In genomic region chr19:17419491-17420266, GRCh38 we compare ENCODE assay signal across 1 cellular context.
TF ChIP-seq lines count a peak whose summit lies in the region.

Gene MVB12A, plus strand, starts transcription at chr19:17420047. Its CDS starts 89 bp downstream, at chr19:17420136.

TF ChIP-seq in GM12878, 131 proteins besides CTCF, POLR2A, EP300 and RAD21 (continued from another document and continues in another):
- TF ChIP-seq CUX1 (IDR thresholded peaks at IDR 0.05; ENCODE audit: insufficient replicate concordance, low read depth, low read length) (no peak), PAX5 (IDR thresholded peaks at IDR 0.05; ENCODE audit: borderline replicate concordance, low read depth, low read length) (no peak), ETV6 (conservative IDR thresholded peaks at IDR 0.05 in 1 of 2, IDR thresholded peaks at IDR 0.05 in 1 of 2; ENCODE audit: borderline replicate concordance in 1 of 2, low read depth in 1 of 2) (0 out of 4 replicates have a peak, but pooled peaks of 1 of the 2 experiments have one; percentile 29), BMI1 (IDR thresholded peaks at IDR 0.05; ENCODE audit: borderline replicate concordance) (no peak), POU2F2 (IDR thresholded peaks at IDR 0.05; ENCODE audit: borderline replicate concordance, low read depth, low read length) (peak; percentile 15; the same call in 1 of the 3 replicates), PRDM15 (CRISPR knock-in tag; IDR thresholded peaks at IDR 0.05) (no peak), IRF3 (IDR thresholded peaks at IDR 0.05) (peak; percentile 72; the same call in 1 of the 2 replicates), E4F1 (IDR thresholded peaks at IDR 0.05; ENCODE audit: borderline replicate concordance, partially characterized antibody) (peak; percentile 82), SREBF1 (IDR thresholded peaks at IDR 0.05; ENCODE audit: low read length) (no peak; the same call in 1 of the 2 replicates), TCF3 (IDR thresholded peaks at IDR 0.05; ENCODE audit: borderline replicate concordance, insufficient read depth, low read depth, low read length) (no peak), RFX5 (IDR thresholded peaks at IDR 0.05; ENCODE audit: low read depth, low read length) (peak; percentile 69; the same call in 1 of the 2 replicates), USF1 (IDR thresholded peaks at IDR 0.05; ENCODE audit: borderline replicate concordance, extremely low read length, insufficient read depth, low read depth, low read length) (no peak), MTA2 (IDR thresholded peaks at IDR 0.05; ENCODE audit: low read depth) (no peak), CREB1 (IDR thresholded peaks at IDR 0.05; ENCODE audit: low read depth) (peak; percentile 93), RBBP5 (conservative IDR thresholded peaks at IDR 0.05) (no peak), STAT3 (IDR thresholded peaks at IDR 0.05; ENCODE audit: low read depth, low read length) (no peak), NBN (IDR thresholded peaks at IDR 0.05) (peak; percentile 56; the same call in 1 of the 2 replicates), TCF12 (IDR thresholded peaks at IDR 0.05; ENCODE audit: low read depth, low read length) (no peak), BRCA1 (IDR thresholded peaks at IDR 0.05; ENCODE audit: low read depth, low read length) (no peak), CBX3 (IDR thresholded peaks at IDR 0.05; ENCODE audit: borderline replicate concordance, low read depth) (no peak), HDAC6 (IDR thresholded peaks at IDR 0.05; ENCODE audit: unreplicated experiment) (no peak), FOS (IDR thresholded peaks at IDR 0.05; ENCODE audit: borderline replicate concordance, extremely low read depth, insufficient read length) (no peak), CHD2 (IDR thresholded peaks at IDR 0.05; ENCODE audit: borderline replicate concordance, low read depth, low read length) (peak; percentile 81; the same call in 1 of the 2 replicates), MYB (IDR thresholded peaks at IDR 0.05; ENCODE audit: borderline replicate concordance, low read depth, low read length) (no peak), GABPA (IDR thresholded peaks at IDR 0.05; ENCODE audit: low read depth) (peak; percentile 96), ESRRA (IDR thresholded peaks at IDR 0.05; ENCODE audit: low read length) (no peak), BCL11A (IDR thresholded peaks at IDR 0.05; ENCODE audit: low read depth, low read length) (no peak), EZH2 (IDR thresholded peaks at IDR 0.05; ENCODE audit: borderline replicate concordance, control insufficient read depth, low read depth, low read length) (no peak), FOXM1 (IDR thresholded peaks at IDR 0.05; ENCODE audit: low read depth, low read length) (no peak), SMC3 (IDR thresholded peaks at IDR 0.05; ENCODE audit: borderline replicate concordance, low read length) (no peak), REST (IDR thresholded peaks at IDR 0.05; ENCODE audit: low read depth, low read length) (no peak), CHD1 (IDR thresholded peaks at IDR 0.05; ENCODE audit: low read depth, low read length) (no peak), ZBED1 (IDR thresholded peaks at IDR 0.05; ENCODE audit: borderline replicate concordance) (no peak), KDM1A (IDR thresholded peaks at IDR 0.05; ENCODE audit: borderline replicate concordance) (no peak), SRF (IDR thresholded peaks at IDR 0.05; ENCODE audit: low read depth in 2 of 2, low read length in 2 of 2) (peak in 1 of 2 experiments; percentile 47; a peak in 1 of 4 replicates), MEF2A (IDR thresholded peaks at IDR 0.05; ENCODE audit: insufficient read depth, low read depth, low read length) (no peak), EGR1 (IDR thresholded peaks at IDR 0.05; ENCODE audit: borderline replicate concordance in 1 of 2, low read depth in 2 of 2, low read length in 2 of 2) (peak in 1 of 2 experiments; percentile 67; a peak in 1 of 3 replicates), RB1 (IDR thresholded peaks at IDR 0.05; ENCODE audit: borderline replicate concordance) (0 out of 2 replicates have a peak, but pooled peaks have one; percentile 31), NR2F1 (conservative IDR thresholded peaks at IDR 0.05) (no peak), RAD51 (IDR thresholded peaks at IDR 0.05) (peak; percentile 50; the same call in 1 of the 2 replicates), BCL3 (IDR thresholded peaks at IDR 0.05; ENCODE audit: borderline replicate concordance, insufficient read depth, low read depth, low read length, poor library complexity, severe bottlenecking) (no peak)
